ENCODE assay signal across 8 cellular contexts in the genomic region with DNA sequence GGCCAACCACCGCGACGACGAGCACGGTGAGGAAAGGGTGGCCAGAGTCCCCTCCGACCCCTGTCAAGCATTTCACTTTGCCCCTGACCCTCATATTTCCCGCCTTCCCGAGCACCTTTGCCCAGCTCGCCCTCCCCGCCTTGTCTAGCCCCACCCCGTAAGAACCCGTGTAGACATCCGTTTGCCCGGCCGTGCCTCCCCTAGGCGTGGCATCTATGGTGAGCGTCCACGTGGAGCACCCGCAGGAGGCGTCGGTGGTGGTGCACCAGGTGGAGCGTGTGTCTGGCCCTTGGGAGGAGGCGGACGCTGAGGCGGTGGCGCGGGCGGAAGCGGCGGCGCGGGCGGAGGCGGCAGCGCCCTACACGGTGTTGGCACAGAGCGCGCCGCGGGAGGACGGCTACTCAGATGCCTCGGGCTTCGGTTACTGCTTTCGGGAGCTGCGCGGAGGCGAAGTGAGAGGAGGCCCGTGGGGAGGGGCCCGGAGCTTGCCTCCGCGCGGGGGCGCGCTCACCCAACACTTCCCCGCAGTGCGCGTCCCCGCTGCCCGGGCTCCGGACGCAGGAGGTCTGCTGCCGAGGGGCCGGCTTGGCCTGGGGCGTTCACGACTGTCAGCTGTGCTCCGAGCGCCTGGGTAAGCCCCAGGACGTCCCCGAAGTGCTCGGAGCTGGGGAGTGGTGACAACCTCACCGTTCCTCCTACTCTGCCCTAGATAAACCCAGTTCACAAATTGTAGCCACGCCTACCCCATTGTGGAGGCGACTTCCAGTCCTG. TPM values are rescaled to one million over a fixed set of nuclear protein-coding genes. Genes with fewer than 3 reads are reported as not detected.
A peak's percentile ranks its signal among the peaks of the same experiment; 100 is the strongest.
DNase-seq lines count a peak whose midpoint lies in the region; ATAC-seq and TF ChIP-seq lines count a peak whose summit lies in the region.

No MANE protein-coding gene starts in this region.

- 1 to 2% methylated on average over 53 to 64 of the region's 73 CpGs for WGBS in lower leg skin, 2 donors

- peak; percentile 61 for DNase-seq in CD14-positive monocyte (ENCODE audit: low spot score)
- DNase-seq in NCI-H226 = peak; percentile 96
- peak; percentile 88 for DNase-seq in activated CD4-positive, alpha-beta T cell treated with anti-CD3 and anti-CD28 coated beads for 36 hours
- DNase-seq in dedifferentiated amniotic fluid mesenchymal stem cell (ENCODE audit: extremely low spot score) = peak; percentile 31
- DNase-seq in lower leg skin (ENCODE audit: low spot score in 2 of 2) = peak; percentile 78 to 95
- DNase-seq in stimulated activated CD8-positive, alpha-beta memory T cell treated with anti-CD3 and anti-CD28 coated beads, Interleukin-12 subunit alpha, Interleukin-12 subunit beta, amount 100 ng/mL, for 24 hours (ENCODE audit: extremely low read depth) = peak; percentile 42
- DNase-seq in putamen (ENCODE audit: low spot score) = no peak

- peak overlapping the region in 4 of 7 donors; percentile 54 to 68 (median 61) for H3K27ac Mint-ChIP-seq in CD14-positive monocyte
- peak overlapping the region; percentile 84 for H3K27ac Mint-ChIP-seq in activated CD4-positive, alpha-beta T cell treated with anti-CD3 and anti-CD28 coated beads for 36 hours

- intact Hi-C loops in CD14-positive monocyte (cut with micrococcal nuclease) = loop anchor here in 1 of 2 donors (10.0 kb wide), 1 partner anchor 301 kb away; no protein-coding TSS in a partner anchor
- intact Hi-C loops in activated CD4-positive, alpha-beta T cell treated with anti-CD3 and anti-CD28 coated beads for 36 hours (cut with DNase I, micrococcal nuclease) = loop anchor here (1.0 to 10.0 kb wide), 14 partner anchors 9 to 761 kb away; partner anchors contain the start of genes AKT2 (in 1 of the 2), BLVRB (in 1 of the 2), C19orf47 (in 1 of the 2) and EGLN2 (in 1 of the 2)
- intact Hi-C loops in lower leg skin (cut with DNase I; ENCODE audit: low total_unique reads) = no loop called here

- TF ChIP-seq POLR2A in lower leg skin (IDR thresholded peaks at IDR 0.05) = no peak

- ATAC-seq in GM21786 (IDR thresholded peaks at IDR 0.05; ENCODE audit: unreplicated experiment) = peak; percentile 20
- peak; percentile 39 for ATAC-seq in activated CD4-positive, alpha-beta T cell treated with anti-CD3 and anti-CD28 coated beads for 36 hours

- H3K4me1 Mint-ChIP-seq in CD14-positive monocyte = peaks cover 70% of the 10 kb centered on the region
- peaks cover 67% of the 10 kb centered on the region for H3K4me1 Mint-ChIP-seq in activated CD4-positive, alpha-beta T cell treated with anti-CD3 and anti-CD28 coated beads for 36 hours

- H3K4me3 ChIP-seq in lower leg skin (ENCODE audit: low read depth, poor library complexity, severe bottlenecking) = peak overlapping the region; percentile 11

- TF ChIP-seq CTCF in CD14-positive monocyte (IDR thresholded peaks at IDR 0.05) (peak; percentile 19), lower leg skin (IDR thresholded peaks at IDR 0.05) (no peak)

- CTCF ChIA-PET in activated CD4-positive, alpha-beta T cell treated with anti-CD3 and anti-CD28 coated beads for 36 hours (lab: Charles Lee) = interaction anchor here (0.6 to 4.1 kb wide), 7 partner anchors 11 to 312 kb away, joined by 3 to 24 read pairs (median 4); partner anchors contain the start of gene BLVRB

- peaks cover 3 to 26% (median 18%) of the 10 kb centered on the region in 7 donors for H3K9me3 Mint-ChIP-seq in CD14-positive monocyte
- no peaks in the 10 kb centered on the region for H3K9me3 Mint-ChIP-seq in activated CD4-positive, alpha-beta T cell treated with anti-CD3 and anti-CD28 coated beads for 36 hours (ENCODE audit: low read depth)

- peaks cover 67 to 87% (median 78%) of the 10 kb centered on the region in 3 donors for H3K27me3 Mint-ChIP-seq in CD14-positive monocyte (ENCODE audit: low read depth in 3 of 3)
- H3K27me3 Mint-ChIP-seq in activated CD4-positive, alpha-beta T cell treated with anti-CD3 and anti-CD28 coated beads for 36 hours = peaks cover 10% of the 10 kb centered on the region

- POLR2A ChIA-PET in activated CD4-positive, alpha-beta T cell treated with anti-CD3 and anti-CD28 coated beads for 36 hours (lab: Charles Lee) = interaction anchor here (0.6 to 1.2 kb wide), 4 partner anchors 10 to 202 kb away, joined by 3 to 7 read pairs (median 4); no protein-coding TSS in a partner anchor

- H3K4me3 Mint-ChIP-seq in CD14-positive monocyte = peak overlapping the region; percentile 72 to 91
- peak overlapping the region; percentile 74 for H3K4me3 Mint-ChIP-seq in activated CD4-positive, alpha-beta T cell treated with anti-CD3 and anti-CD28 coated beads for 36 hours

- peaks cover 5 to 20% of the 10 kb centered on the region in 2 donors for H3K36me3 Mint-ChIP-seq in CD14-positive monocyte
- no peaks in the 10 kb centered on the region for H3K36me3 Mint-ChIP-seq in activated CD4-positive, alpha-beta T cell treated with anti-CD3 and anti-CD28 coated beads for 36 hours (ENCODE audit: low read depth)

RNA-seq across cellular contexts. Expression of gene LTBP4, which starts 4.2 kb away (rescaled TPM):
- polyA plus RNA-seq in CD14-positive monocyte = 1 to 10 TPM; 3.8 to 8.0 TPM
- total RNA-seq in activated CD4-positive, alpha-beta T cell treated with anti-CD3 and anti-CD28 coated beads for 36 hours = 100 to 1,000 TPM; 142 to 145 TPM
- total RNA-seq in lower leg skin = 100 to 1,000 TPM; 113 to 181 (median 144) TPM

RNA-seq across cellular contexts. Expression of gene SHKBP1, which starts 28.7 kb away (rescaled TPM):
- polyA plus RNA-seq in CD14-positive monocyte = 100 to 1,000 TPM; 234 to 284 TPM
- 100 to 1,000 TPM; 100 to 155 TPM for total RNA-seq in activated CD4-positive, alpha-beta T cell treated with anti-CD3 and anti-CD28 coated beads for 36 hours
- total RNA-seq in lower leg skin = 10 to 100 TPM; 39.6 to 53.4 (median 43.0) TPM
